In genomic region chr6:75368151-75368779, GRCh38 we compare ENCODE assay signal across 9 cellular contexts.
A peak's percentile ranks its signal among the peaks of the same experiment; 100 is the strongest.
DNase-seq lines count a peak whose midpoint lies in the region; ATAC-seq, FAIRE-seq and TF ChIP-seq lines count a peak whose summit lies in the region.
"Had no signal": no experiment of that assay in that cellular context is flagged by ENCODE, and none has a peak within 500 bp of the region (broad histone marks: within the 10 kb centered on the region; RNA-seq: fewer than 3 reads in every experiment).

No MANE protein-coding gene starts in this region.

- ATAC-seq in GM12878, result peak; percentile 88
- no peak for ATAC-seq in GM18519 (IDR thresholded peaks at IDR 0.05; ENCODE audit: low FRiP score, unreplicated experiment)
- no peak for ATAC-seq in activated naive CD4-positive, alpha-beta T cell treated with anti-CD3 and anti-CD28 coated beads, Interleukin-2, amount 50 U/mL, for 72 hours

- no peak overlapping the region for H3K27ac ChIP-seq in GM12878 (ENCODE audit: control insufficient read depth, insufficient read depth)
- no peak overlapping the region for H3K27ac ChIP-seq in mesendoderm (ENCODE audit: low read depth, low read length)
- H3K27ac ChIP-seq: KMS-11 had no signal

- intact Hi-C loops in GM12878 (cut with micrococcal nuclease; ENCODE audit: unreplicated experiment), result loop anchor here (1.0 kb wide), 1 partner anchor 158 kb away; no protein-coding TSS in a partner anchor

- DNase-seq in ELF-1 (ENCODE audit: low read depth, low spot score) (peak; percentile 76), HTR-8/SVneo (ENCODE audit: insufficient read length, low spot score) (peak; percentile 37), GM12878 (ENCODE audit: low read depth, low spot score) (no peak), mesendoderm (peak; percentile 80), middle frontal gyrus (ENCODE audit: extremely low spot score, low spot score) (no peak), retina (no peak)
- no peak for DNase-seq in activated naive CD4-positive, alpha-beta T cell treated with anti-CD3 and anti-CD28 coated beads, Interleukin-2, amount 50 U/mL, for 72 hours (ENCODE audit: low spot score in 2 of 2)

- no peaks in the 10 kb centered on the region for H3K9me3 Mint-ChIP-seq in activated naive CD4-positive, alpha-beta T cell treated with anti-CD3 and anti-CD28 coated beads, Interleukin-2, amount 50 U/mL, for 72 hours

- no peak for TF ChIP-seq EP300 in GM12878 (IDR thresholded peaks at IDR 0.05; ENCODE audit: borderline replicate concordance in 1 of 2, control insufficient read depth in 1 of 2, low read depth in 2 of 2, low read length in 2 of 2)

- no peak overlapping the region for H3K27ac Mint-ChIP-seq in activated naive CD4-positive, alpha-beta T cell treated with anti-CD3 and anti-CD28 coated beads, Interleukin-2, amount 50 U/mL, for 72 hours

- RAD21 ChIA-PET in GM12878 (lab: Charles Lee; ENCODE audit: unreplicated experiment), result interaction anchor here (0.9 to 4.4 kb wide), 19 partner anchors 9 to 195 kb away, joined by 3 to 30 read pairs (median 5); partner anchors contain the start of gene FILIP1

- no peaks in the 10 kb centered on the region for H3K79me1 ChIP-seq in mesendoderm (ENCODE audit: low read length)

- peak; percentile 69 for TF ChIP-seq RAD21 in GM12878 (IDR thresholded peaks at IDR 0.05; ENCODE audit: insufficient read depth, low read depth, low read length)

- in situ Hi-C loops in GM12878 (cut with MboI), result loop anchor here (10.0 kb wide), 1 partner anchor 157 kb away; no protein-coding TSS in a partner anchor

- H3K36me3 Mint-ChIP-seq in activated naive CD4-positive, alpha-beta T cell treated with anti-CD3 and anti-CD28 coated beads, Interleukin-2, amount 50 U/mL, for 72 hours, result no peaks in the 10 kb centered on the region

- H3K4me3 ChIP-seq in GM12878 (no peak overlapping the region), mesendoderm (ENCODE audit: low read length) (no peak overlapping the region)

- no peaks in the 10 kb centered on the region for H3K4me1 ChIP-seq in GM12878 (ENCODE audit: control insufficient read depth, insufficient read depth, low read length)
- no peaks in the 10 kb centered on the region for H3K4me1 ChIP-seq in mesendoderm (ENCODE audit: control insufficient read depth, low read depth, low read length)

- peak; percentile 46 to 56 (median 50); a peak in 5 of 6 replicates for TF ChIP-seq CTCF in GM12878 (IDR thresholded peaks at IDR 0.05 in 2 of 3, conservative IDR thresholded peaks at IDR 0.05 in 1 of 3; ENCODE audit: control insufficient read depth in 2 of 3, extremely low read depth in 1 of 3, insufficient read depth in 1 of 3, low read depth in 3 of 3, low read length in 3 of 3)

- no peaks in the 10 kb centered on the region for H3K79me2 ChIP-seq in GM12878 (ENCODE audit: control insufficient read depth, insufficient read depth, low read length)
- H3K79me2 ChIP-seq in mesendoderm (ENCODE audit: control insufficient read depth, insufficient read depth, low read length), result no peaks in the 10 kb centered on the region

- H2AFZ ChIP-seq in GM12878 (ENCODE audit: control insufficient read depth, low read depth, low read length), result no peak overlapping the region

- no peak overlapping the region for H3K56ac ChIP-seq in mesendoderm (ENCODE audit: low read length)

- SMC1A ChIA-PET in GM12878 (lab: Charles Lee; ENCODE audit: uncharacterized antibody, unreplicated experiment), result interaction anchor here (0.7 to 7.1 kb wide), 26 partner anchors 9 to 168 kb away, joined by 3 to 82 read pairs (median 5); partner anchors contain the start of gene FILIP1

- H3K4me2 ChIP-seq in GM12878 (ENCODE audit: control insufficient read depth, insufficient read depth), result no peak overlapping the region
- no peak overlapping the region for H3K4me2 ChIP-seq in mesendoderm (ENCODE audit: low read length)
- H3K4me2 ChIP-seq: KMS-11 had no signal

- POLR2A ChIA-PET in GM12878 (lab: Charles Lee), result no interaction called here

- H3K18ac ChIP-seq in mesendoderm (ENCODE audit: low read length), result peak overlapping the region; percentile 30

- no peak for TF ChIP-seq POLR2A in GM12878 (IDR thresholded peaks at IDR 0.05; ENCODE audit: low read depth, low read length)

- H4K8ac ChIP-seq in mesendoderm (ENCODE audit: low read depth, low read length), result no peak overlapping the region

- H3K4ac ChIP-seq in mesendoderm (ENCODE audit: low read depth, low read length), result no peak overlapping the region

- CTCF ChIA-PET in GM12878 (lab: Yijun Ruan, JAX), result interaction anchor here (0.6 to 6.8 kb wide), 34 partner anchors 9 to 195 kb away, joined by 3 to 77 read pairs (median 4); partner anchors contain the start of gene FILIP1

- no peaks in the 10 kb centered on the region for H3K9me3 ChIP-seq in GM12878 (replicated peaks; ENCODE audit: control insufficient read depth, insufficient read depth, low read length)

- no peak overlapping the region for H2AK5ac ChIP-seq in mesendoderm (ENCODE audit: low read length)

- H2BK120ac ChIP-seq in mesendoderm (ENCODE audit: low read depth, low read length), result no peak overlapping the region

- H3K23ac ChIP-seq in mesendoderm (ENCODE audit: low read length), result no peak overlapping the region

- H2BK15ac ChIP-seq in mesendoderm (replicated peaks; ENCODE audit: low read depth), result no peak overlapping the region

- H2BK5ac ChIP-seq in mesendoderm (ENCODE audit: low read length), result no peak overlapping the region

- no TSS peak for BruUV-seq in GM12878 (replicated peaks; lab: Mats Ljungman, UMichigan)

- H3K36me3 ChIP-seq in GM12878 (ENCODE audit: control insufficient read depth in 2 of 2, insufficient read depth in 2 of 2, low read length in 1 of 2) (no peaks in the 10 kb centered on the region), mesendoderm (ENCODE audit: control insufficient read depth, insufficient read depth, low read length) (no peaks in the 10 kb centered on the region)

- WGBS in GM12878 (ENCODE audit: insufficient coverage, insufficient replicate concordance, low lambda C conversion rate, missing lambda C conversion rate), result 64% methylated on average over 6 of the region's 6 CpGs
- no CpG with 5 or more reads among the region's 6 CpGs for WGBS in mesendoderm (ENCODE audit: extremely low coverage, insufficient coverage, low lambda C conversion rate)

- FAIRE-seq in HTR-8/SVneo (lab: Jason Lieb, UNC) (peak; percentile 65), GM12878 (lab: Jason Lieb, UNC) (no peak)

- no peak overlapping the region for H3K9ac ChIP-seq in GM12878 (ENCODE audit: control insufficient read depth, insufficient read depth, low read length)
- H3K9ac ChIP-seq in mesendoderm (ENCODE audit: low read length), result no peak overlapping the region
- H3K9ac ChIP-seq: KMS-11 had no signal

- H4K5ac ChIP-seq in mesendoderm (ENCODE audit: low read length), result no peak overlapping the region

- H3K27me3 ChIP-seq in GM12878 (replicated peaks in 1 of 2; ENCODE audit: control insufficient read depth in 2 of 2, insufficient read depth in 2 of 2, low read length in 1 of 2) (no peaks in the 10 kb centered on the region), mesendoderm (ENCODE audit: insufficient read depth, low read length, poor library complexity) (no peaks in the 10 kb centered on the region)

- no peaks in the 10 kb centered on the region for H4K20me1 ChIP-seq in GM12878 (ENCODE audit: control insufficient read depth, insufficient read depth)

TF ChIP-seq in GM12878, 131 proteins besides CTCF, POLR2A, EP300 and RAD21:
- no peak for TF ChIP-seq TARDBP (IDR thresholded peaks at IDR 0.05; ENCODE audit: borderline replicate concordance)
- TF ChIP-seq, protein P1, sequence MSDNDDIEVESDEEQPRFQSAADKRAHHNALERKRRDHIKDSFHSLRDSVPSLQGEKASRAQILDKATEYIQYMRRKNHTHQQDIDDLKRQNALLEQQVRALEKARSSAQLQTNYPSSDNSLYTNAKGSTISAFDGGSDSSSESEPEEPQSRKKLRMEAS (IDR thresholded peaks at IDR 0.05; ENCODE audit: low read depth, low read length), result no peak
- TF ChIP-seq TCF3 (IDR thresholded peaks at IDR 0.05; ENCODE audit: borderline replicate concordance, insufficient read depth, low read depth, low read length), result no peak
- TF ChIP-seq BACH1 (IDR thresholded peaks at IDR 0.05; ENCODE audit: borderline replicate concordance), result no peak
- no peak for TF ChIP-seq PBX3 (IDR thresholded peaks at IDR 0.05; ENCODE audit: insufficient replicate concordance, low read depth, low read length)
- TF ChIP-seq SMC3 (IDR thresholded peaks at IDR 0.05; ENCODE audit: borderline replicate concordance, low read length), result peak; percentile 76
- TF ChIP-seq KLF5 (IDR thresholded peaks at IDR 0.05; ENCODE audit: partially characterized antibody), result no peak
TF ChIP-seq in GM12878: peak in this region for 1.

Comparison
In these comparisons a context has a peak if more than half of its experiments do, and no peak if none do; other contexts are left out.
1. DNase-seq: peak in ELF-1 (single experiment), HTR-8/SVneo (single experiment) and mesendoderm (single experiment); none in GM12878 (single experiment), middle frontal gyrus (single experiment), activated naive CD4-positive, alpha-beta T cell treated with anti-CD3 and anti-CD28 coated beads, Interleukin-2, amount 50 U/mL, for 72 hours (0 of 2) and retina (single experiment).